Comparison of ENCODE assay signal across 8 cellular contexts in the genomic region with DNA sequence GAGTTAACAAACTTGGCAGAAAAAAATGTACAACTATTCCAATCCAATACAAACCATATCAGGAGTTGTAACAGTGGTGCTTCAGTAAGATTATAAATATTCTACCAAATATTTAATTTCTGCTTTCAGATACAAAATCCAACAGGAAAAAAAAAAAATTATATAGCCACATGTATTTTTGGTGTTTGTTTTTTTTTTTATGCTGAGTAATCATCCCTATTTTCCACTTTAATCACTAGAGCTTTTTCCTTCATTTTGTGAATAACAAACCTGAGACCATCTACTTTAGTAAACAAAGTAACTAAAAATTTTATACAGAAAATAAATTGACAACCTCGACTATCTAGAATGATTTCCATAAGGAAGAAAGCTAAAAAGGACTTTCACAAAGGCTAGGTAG.
"Had no signal": no experiment of that assay in that cellular context is flagged by ENCODE, and none has a peak within 500 bp of the region (broad histone marks: within the 10 kb centered on the region; RNA-seq: fewer than 3 reads in every experiment).

No MANE protein-coding gene starts in this region.

- H2AFZ ChIP-seq: GM23338 had no signal

- DNase-seq: H9, HCEC 1CT, KBM-7 had no signal

- H3K4me2 ChIP-seq: GM23338, KMS-11 had no signal

- ATAC-seq: GM23338 had no signal

- H3K9ac ChIP-seq: KMS-11 had no signal

- FAIRE-seq: H1, H54, HTR-8/SVneo had no signal

- H3K4me3 ChIP-seq: GM23338 had no signal

- H3K27ac ChIP-seq: KMS-11 had no signal
